ENCODE assay signal across 1 cellular context in genomic region chr20:34022154-34022842, GRCh38.
A peak's percentile ranks its signal among the peaks of the same experiment; 100 is the strongest.
TF ChIP-seq lines count a peak whose summit lies in the region.

No MANE protein-coding gene starts in this region.

TF ChIP-seq in HepG2, 621 proteins besides CTCF, POLR2A, EP300 and RAD21 (continued from another document and continues in another):
- TF ChIP-seq NR2F6 (IDR thresholded peaks at IDR 0.05) (no peak), NR2F6 (CRISPR knock-in tag; IDR thresholded peaks at IDR 0.05) (0 out of 2 replicates have a peak, but pooled peaks have one; percentile 12), SP140L (CRISPR knock-in tag; IDR thresholded peaks at IDR 0.05; ENCODE audit: borderline replicate concordance) (no peak), ZNF878 (CRISPR knock-in tag; IDR thresholded peaks at IDR 0.05) (no peak), ZNF354B (CRISPR knock-in tag; IDR thresholded peaks at IDR 0.05) (no peak), LCORL (IDR thresholded peaks at IDR 0.05) (no peak), LCORL (CRISPR knock-in tag; IDR thresholded peaks at IDR 0.05) (peak; percentile 35; the same call in 1 of the 2 replicates), ZNF576 (CRISPR knock-in tag; IDR thresholded peaks at IDR 0.05) (no peak), MEIS2 (CRISPR knock-in tag; IDR thresholded peaks at IDR 0.05) (no peak), ZSCAN5A (CRISPR knock-in tag; IDR thresholded peaks at IDR 0.05; ENCODE audit: borderline replicate concordance) (no peak), ZNF792 (CRISPR knock-in tag; IDR thresholded peaks at IDR 0.05) (0 out of 2 replicates have a peak, but pooled peaks have one; percentile 16), DMAP1 (CRISPR knock-in tag; IDR thresholded peaks at IDR 0.05) (0 out of 2 replicates have a peak, but pooled peaks have one; percentile 22), NAIF1 (CRISPR knock-in tag; IDR thresholded peaks at IDR 0.05; ENCODE audit: borderline replicate concordance) (no peak), ZNF598 (CRISPR knock-in tag; IDR thresholded peaks at IDR 0.05; ENCODE audit: borderline replicate concordance) (no peak), ZNF567 (CRISPR knock-in tag; IDR thresholded peaks at IDR 0.05; ENCODE audit: borderline replicate concordance) (no peak), ZNF766 (CRISPR knock-in tag; IDR thresholded peaks at IDR 0.05; ENCODE audit: borderline replicate concordance) (no peak), SIX4 (CRISPR knock-in tag; IDR thresholded peaks at IDR 0.05) (0 out of 2 replicates have a peak, but pooled peaks have one; percentile 7), AKAP8 (CRISPR knock-in tag; IDR thresholded peaks at IDR 0.05) (no peak), ZNF772 (CRISPR knock-in tag; IDR thresholded peaks at IDR 0.05) (no peak), NFKBIZ (CRISPR knock-in tag; IDR thresholded peaks at IDR 0.05) (no peak), MIXL1 (CRISPR knock-in tag; IDR thresholded peaks at IDR 0.05) (no peak), DRAP1 (CRISPR knock-in tag; IDR thresholded peaks at IDR 0.05) (0 out of 2 replicates have a peak, but pooled peaks have one; percentile 22), HIVEP1 (CRISPR knock-in tag; IDR thresholded peaks at IDR 0.05) (no peak), ZNF670 (CRISPR knock-in tag; IDR thresholded peaks at IDR 0.05; ENCODE audit: borderline replicate concordance) (no peak), FOXA1 (IDR thresholded peaks at IDR 0.05) (no peak), FOXA1 (CRISPR knock-in tag; IDR thresholded peaks at IDR 0.05) (no peak), GPN1 (CRISPR knock-in tag; IDR thresholded peaks at IDR 0.05; ENCODE audit: borderline replicate concordance) (no peak), IRF2 (CRISPR knock-in tag; IDR thresholded peaks at IDR 0.05) (0 out of 2 replicates have a peak, but pooled peaks have one; percentile 33), MTA1 (CRISPR knock-in tag; IDR thresholded peaks at IDR 0.05; ENCODE audit: borderline replicate concordance) (no peak), SALL2 (CRISPR knock-in tag; IDR thresholded peaks at IDR 0.05) (0 out of 2 replicates have a peak, but pooled peaks have one; percentile 35), CCDC6 (CRISPR knock-in tag; IDR thresholded peaks at IDR 0.05) (no peak), ZMYM3 (CRISPR knock-in tag; IDR thresholded peaks at IDR 0.05) (0 out of 2 replicates have a peak, but pooled peaks have one; percentile 10), SRY (CRISPR knock-in tag; IDR thresholded peaks at IDR 0.05) (no peak), PHB2 (IDR thresholded peaks at IDR 0.05; ENCODE audit: partially characterized antibody) (no peak), FOSL2 (CRISPR knock-in tag; IDR thresholded peaks at IDR 0.05) (no peak), ZNF205 (CRISPR knock-in tag; IDR thresholded peaks at IDR 0.05) (no peak), RXRB (CRISPR knock-in tag; IDR thresholded peaks at IDR 0.05; ENCODE audit: borderline replicate concordance) (0 out of 2 replicates have a peak, but pooled peaks have one; percentile 18), SMC3 (IDR thresholded peaks at IDR 0.05; ENCODE audit: low read length) (peak; percentile 89), STAG1 (CRISPR knock-in tag; IDR thresholded peaks at IDR 0.05) (peak; percentile 81), ZNF20 (CRISPR knock-in tag; IDR thresholded peaks at IDR 0.05) (no peak), KDM5A (IDR thresholded peaks at IDR 0.05; ENCODE audit: borderline replicate concordance, low read length) (no peak), ZGPAT (CRISPR knock-in tag; IDR thresholded peaks at IDR 0.05) (peak; percentile 37; the same call in 1 of the 2 replicates), ZNF263 (CRISPR knock-in tag; IDR thresholded peaks at IDR 0.05) (no peak), TEAD3 (CRISPR knock-in tag; optimal IDR thresholded peaks at IDR 0.05; ENCODE audit: borderline replicate concordance) (peak; percentile 4), HDAC2 (CRISPR knock-in tag; IDR thresholded peaks at IDR 0.05) (no peak), ZFP91 (CRISPR knock-in tag; IDR thresholded peaks at IDR 0.05; ENCODE audit: borderline replicate concordance) (no peak), KAT2B (IDR thresholded peaks at IDR 0.05; ENCODE audit: borderline replicate concordance, low read depth, low read length) (no peak)
- TF ChIP-seq, protein P1, sequence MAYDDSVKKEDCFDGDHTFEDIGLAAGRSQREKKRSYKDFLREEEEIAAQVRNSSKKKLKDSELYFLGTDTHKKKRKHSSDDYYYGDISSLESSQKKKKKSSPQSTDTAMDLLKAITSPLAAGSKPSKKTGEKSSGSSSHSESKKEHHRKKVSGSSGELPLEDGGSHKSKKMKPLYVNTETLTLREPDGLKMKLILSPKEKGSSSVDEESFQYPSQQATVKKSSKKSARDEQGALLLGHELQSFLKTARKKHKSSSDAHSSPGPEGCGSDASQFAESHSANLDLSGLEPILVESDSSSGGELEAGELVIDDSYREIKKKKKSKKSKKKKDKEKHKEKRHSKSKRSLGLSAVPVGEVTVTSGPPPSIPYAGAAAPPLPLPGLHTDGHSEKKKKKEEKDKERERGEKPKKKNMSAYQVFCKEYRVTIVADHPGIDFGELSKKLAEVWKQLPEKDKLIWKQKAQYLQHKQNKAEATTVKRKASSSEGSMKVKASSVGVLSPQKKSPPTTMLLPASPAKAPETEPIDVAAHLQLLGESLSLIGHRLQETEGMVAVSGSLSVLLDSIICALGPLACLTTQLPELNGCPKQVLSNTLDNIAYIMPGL (CRISPR knock-in tag; IDR thresholded peaks at IDR 0.05; ENCODE audit: borderline replicate concordance in 1 of 2, low read depth in 1 of 2), result 0 out of 4 replicates have a peak, but pooled peaks of 1 of the 2 experiments have one; percentile 36
- TF ChIP-seq, protein P2, sequence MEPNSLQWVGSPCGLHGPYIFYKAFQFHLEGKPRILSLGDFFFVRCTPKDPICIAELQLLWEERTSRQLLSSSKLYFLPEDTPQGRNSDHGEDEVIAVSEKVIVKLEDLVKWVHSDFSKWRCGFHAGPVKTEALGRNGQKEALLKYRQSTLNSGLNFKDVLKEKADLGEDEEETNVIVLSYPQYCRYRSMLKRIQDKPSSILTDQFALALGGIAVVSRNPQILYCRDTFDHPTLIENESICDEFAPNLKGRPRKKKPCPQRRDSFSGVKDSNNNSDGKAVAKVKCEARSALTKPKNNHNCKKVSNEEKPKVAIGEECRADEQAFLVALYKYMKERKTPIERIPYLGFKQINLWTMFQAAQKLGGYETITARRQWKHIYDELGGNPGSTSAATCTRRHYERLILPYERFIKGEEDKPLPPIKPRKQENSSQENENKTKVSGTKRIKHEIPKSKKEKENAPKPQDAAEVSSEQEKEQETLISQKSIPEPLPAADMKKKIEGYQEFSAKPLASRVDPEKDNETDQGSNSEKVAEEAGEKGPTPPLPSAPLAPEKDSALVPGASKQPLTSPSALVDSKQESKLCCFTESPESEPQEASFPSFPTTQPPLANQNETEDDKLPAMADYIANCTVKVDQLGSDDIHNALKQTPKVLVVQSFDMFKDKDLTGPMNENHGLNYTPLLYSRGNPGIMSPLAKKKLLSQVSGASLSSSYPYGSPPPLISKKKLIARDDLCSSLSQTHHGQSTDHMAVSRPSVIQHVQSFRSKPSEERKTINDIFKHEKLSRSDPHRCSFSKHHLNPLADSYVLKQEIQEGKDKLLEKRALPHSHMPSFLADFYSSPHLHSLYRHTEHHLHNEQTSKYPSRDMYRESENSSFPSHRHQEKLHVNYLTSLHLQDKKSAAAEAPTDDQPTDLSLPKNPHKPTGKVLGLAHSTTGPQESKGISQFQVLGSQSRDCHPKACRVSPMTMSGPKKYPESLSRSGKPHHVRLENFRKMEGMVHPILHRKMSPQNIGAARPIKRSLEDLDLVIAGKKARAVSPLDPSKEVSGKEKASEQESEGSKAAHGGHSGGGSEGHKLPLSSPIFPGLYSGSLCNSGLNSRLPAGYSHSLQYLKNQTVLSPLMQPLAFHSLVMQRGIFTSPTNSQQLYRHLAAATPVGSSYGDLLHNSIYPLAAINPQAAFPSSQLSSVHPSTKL (CRISPR knock-in tag; IDR thresholded peaks at IDR 0.05), result no peak
- TF ChIP-seq, protein P3, sequence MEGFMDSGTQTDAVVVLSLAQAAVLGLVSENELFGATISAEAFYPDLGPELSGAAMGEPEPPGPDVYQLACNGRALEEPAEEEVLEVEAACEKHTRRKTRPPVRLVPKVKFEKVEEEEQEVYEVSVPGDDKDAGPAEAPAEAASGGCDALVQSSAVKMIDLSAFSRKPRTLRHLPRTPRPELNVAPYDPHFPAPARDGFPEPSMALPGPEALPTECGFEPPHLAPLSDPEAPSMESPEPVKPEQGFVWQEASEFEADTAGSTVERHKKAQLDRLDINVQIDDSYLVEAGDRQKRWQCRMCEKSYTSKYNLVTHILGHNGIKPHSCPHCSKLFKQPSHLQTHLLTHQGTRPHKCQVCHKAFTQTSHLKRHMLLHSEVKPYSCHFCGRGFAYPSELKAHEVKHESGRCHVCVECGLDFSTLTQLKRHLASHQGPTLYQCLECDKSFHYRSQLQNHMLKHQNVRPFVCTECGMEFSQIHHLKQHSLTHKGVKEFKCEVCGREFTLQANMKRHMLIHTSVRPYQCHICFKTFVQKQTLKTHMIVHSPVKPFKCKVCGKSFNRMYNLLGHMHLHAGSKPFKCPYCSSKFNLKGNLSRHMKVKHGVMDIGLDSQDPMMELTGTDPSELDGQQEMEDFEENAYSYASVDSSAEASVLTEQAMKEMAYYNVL (CRISPR knock-in tag; IDR thresholded peaks at IDR 0.05; ENCODE audit: borderline replicate concordance), result 0 out of 2 replicates have a peak, but pooled peaks have one; percentile 37
- TF ChIP-seq, protein P4, sequence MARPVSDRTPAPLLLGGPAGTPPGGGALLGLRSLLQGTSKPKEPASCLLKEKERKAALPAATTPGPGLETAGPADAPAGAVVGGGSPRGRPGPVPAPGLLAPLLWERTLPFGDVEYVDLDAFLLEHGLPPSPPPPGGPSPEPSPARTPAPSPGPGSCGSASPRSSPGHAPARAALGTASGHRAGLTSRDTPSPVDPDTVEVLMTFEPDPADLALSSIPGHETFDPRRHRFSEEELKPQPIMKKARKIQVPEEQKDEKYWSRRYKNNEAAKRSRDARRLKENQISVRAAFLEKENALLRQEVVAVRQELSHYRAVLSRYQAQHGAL (CRISPR knock-in tag; IDR thresholded peaks at IDR 0.05; ENCODE audit: not compliant biosample characterization), result no peak
- TF ChIP-seq, protein P5, sequence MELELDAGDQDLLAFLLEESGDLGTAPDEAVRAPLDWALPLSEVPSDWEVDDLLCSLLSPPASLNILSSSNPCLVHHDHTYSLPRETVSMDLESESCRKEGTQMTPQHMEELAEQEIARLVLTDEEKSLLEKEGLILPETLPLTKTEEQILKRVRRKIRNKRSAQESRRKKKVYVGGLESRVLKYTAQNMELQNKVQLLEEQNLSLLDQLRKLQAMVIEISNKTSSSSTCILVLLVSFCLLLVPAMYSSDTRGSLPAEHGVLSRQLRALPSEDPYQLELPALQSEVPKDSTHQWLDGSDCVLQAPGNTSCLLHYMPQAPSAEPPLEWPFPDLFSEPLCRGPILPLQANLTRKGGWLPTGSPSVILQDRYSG (CRISPR knock-in tag; IDR thresholded peaks at IDR 0.05), result no peak
- TF ChIP-seq, protein P6, sequence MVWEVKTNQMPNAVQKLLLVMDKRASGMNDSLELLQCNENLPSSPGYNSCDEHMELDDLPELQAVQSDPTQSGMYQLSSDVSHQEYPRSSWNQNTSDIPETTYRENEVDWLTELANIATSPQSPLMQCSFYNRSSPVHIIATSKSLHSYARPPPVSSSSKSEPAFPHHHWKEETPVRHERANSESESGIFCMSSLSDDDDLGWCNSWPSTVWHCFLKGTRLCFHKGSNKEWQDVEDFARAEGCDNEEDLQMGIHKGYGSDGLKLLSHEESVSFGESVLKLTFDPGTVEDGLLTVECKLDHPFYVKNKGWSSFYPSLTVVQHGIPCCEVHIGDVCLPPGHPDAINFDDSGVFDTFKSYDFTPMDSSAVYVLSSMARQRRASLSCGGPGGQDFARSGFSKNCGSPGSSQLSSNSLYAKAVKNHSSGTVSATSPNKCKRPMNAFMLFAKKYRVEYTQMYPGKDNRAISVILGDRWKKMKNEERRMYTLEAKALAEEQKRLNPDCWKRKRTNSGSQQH (CRISPR knock-in tag; IDR thresholded peaks at IDR 0.05; ENCODE audit: low read depth), result no peak
